Comparison of ENCODE assay signal across 8 cellular contexts in genomic region chr17:42928714-42929496, GRCh38. TPM values are rescaled to one million over a fixed set of nuclear protein-coding genes. Genes with fewer than 3 reads are reported as not detected.
DNase-seq lines count a peak whose midpoint lies in the region; ATAC-seq, FAIRE-seq and TF ChIP-seq lines count a peak whose summit lies in the region.

No MANE protein-coding gene starts in this region.

- H3K4me1 ChIP-seq in OCI-LY3 (ENCODE audit: low read length) (peaks cover 10% of the 10 kb centered on the region), adrenal gland (replicated peaks in 1 of 2) (peaks cover 0 to 6% of the 10 kb centered on the region in 2 donors), right cardiac atrium (ENCODE audit: control insufficient read depth, insufficient read depth, low read length) (peaks cover 3% of the 10 kb centered on the region)

- TF ChIP-seq CTCF in OCI-LY3 (IDR thresholded peaks at IDR 0.05; ENCODE audit: low read depth, low read length) (peak; percentile 71), adrenal gland (IDR thresholded peaks at IDR 0.05) (peak in 5 of 6 experiments; percentile 56 to 73 (median 63))

- no peaks in the 10 kb centered on the region for H3K36me3 ChIP-seq in OCI-LY3 (replicated peaks; ENCODE audit: low read depth, low read length)
- no peaks in the 10 kb centered on the region for H3K36me3 ChIP-seq in adrenal gland (replicated peaks in 1 of 2)

- peak overlapping the region; percentile 55 for H3K9ac ChIP-seq in OCI-LY3 (ENCODE audit: low read length)

- peak overlapping the region; percentile 82 for H3K4me2 ChIP-seq in OCI-LY3 (ENCODE audit: low read length)

- peak overlapping the region; percentile 97 for H2AFZ ChIP-seq in OCI-LY3 (ENCODE audit: low read depth, low read length)

- peak; percentile 23 to 65 (median 47) for DNase-seq in adrenal gland
- peak in 1 of 3 donors; percentile 28 for DNase-seq in right cardiac atrium
- DNase-seq in skeletal muscle cell (ENCODE audit: low read depth), result peak; percentile 39
- no peak for DNase-seq in central memory CD4-positive, alpha-beta T cell

- no peaks in the 10 kb centered on the region for H3K79me2 ChIP-seq in OCI-LY3 (ENCODE audit: low read length)

- H3K9me3 ChIP-seq in OCI-LY3 (ENCODE audit: insufficient read depth, low read length), result no peaks in the 10 kb centered on the region
- no peaks in the 10 kb centered on the region for H3K9me3 ChIP-seq in adrenal gland (replicated peaks in 1 of 3)
- H3K9me3 ChIP-seq in right cardiac atrium (ENCODE audit: control insufficient read depth, low read length), result no peaks in the 10 kb centered on the region

- WGBS in adrenal gland, 4 donors, result 43 to 51% (median 47%) methylated on average over 9 of the region's 9 CpGs
- WGBS in right cardiac atrium, result 29% methylated on average over 9 of the region's 9 CpGs

- H3K4me3 ChIP-seq in OCI-LY3 (ENCODE audit: low read length) (peak overlapping the region; percentile 52), adrenal gland (peak overlapping the region in 1 of 4 donors; percentile 24), right cardiac atrium (ENCODE audit: low read length) (no peak overlapping the region), skeletal muscle cell (ENCODE audit: low read depth, low read length) (no peak overlapping the region)

- no peak for TF ChIP-seq POLR2A in adrenal gland (IDR thresholded peaks at IDR 0.05)

- H4K20me1 ChIP-seq in OCI-LY3 (ENCODE audit: insufficient read depth, low read length), result no peaks in the 10 kb centered on the region

- intact Hi-C loops in adrenal gland (cut with DNase I), result no loop called here
- intact Hi-C loops in right cardiac atrium (cut with DNase I), result loop anchor here in 2 of 4 donors (2.0 to 5.0 kb wide), 2 partner anchors 37 to 84 kb away; partner anchors contain the start of gene AOC2 (in 1 of the 2)

- H3K27me3 ChIP-seq in OCI-LY3 (ENCODE audit: low read depth, low read length), result no peaks in the 10 kb centered on the region
- no peaks in the 10 kb centered on the region for H3K27me3 ChIP-seq in adrenal gland
- no peaks in the 10 kb centered on the region for H3K27me3 ChIP-seq in right cardiac atrium (ENCODE audit: control insufficient read depth, insufficient read depth)

- H3K27ac ChIP-seq in OCI-LY3 (ENCODE audit: low read length) (peak overlapping the region; percentile 72), adrenal gland (peak overlapping the region in 3 of 5 donors; percentile 3 to 80 (median 65)), right cardiac atrium (ENCODE audit: low read length) (peak overlapping the region; percentile 85)

- ATAC-seq in HG03060 (IDR thresholded peaks at IDR 0.05; ENCODE audit: low read depth, unreplicated experiment), result peak; percentile 72
- peak; percentile 93 to 94 for ATAC-seq in right cardiac atrium
- ATAC-seq in GM21825 (IDR thresholded peaks at IDR 0.05; ENCODE audit: unreplicated experiment), result no peak

- FAIRE-seq in G401.6 (lab: Jason Lieb, UNC), result peak; percentile 92

RNA-seq across cellular contexts. Expression of gene G6PC1, which starts 28.3 kb away (rescaled TPM):
- total RNA-seq in adrenal gland (under 1 TPM in 3 of 8 donors, not detected in 5; 0.11 to 0.18 (median 0.18) TPM), right cardiac atrium (not detected)
- polyA plus RNA-seq in adrenal gland (under 1 TPM in 1 of 3 donors, not detected in 2; 0.09 TPM), right cardiac atrium (not detected)

RNA-seq across cellular contexts. Expression of gene AARSD1, which starts 35.3 kb away (rescaled TPM):
- total RNA-seq in adrenal gland (10 to 100 TPM; 16.4 to 42.6 (median 32.5) TPM), right cardiac atrium (10 to 100 TPM; 26.0 to 35.7 (median 30.6) TPM)
- polyA plus RNA-seq in adrenal gland (100 to 1,000 TPM in 2 of 3 donors, 10 to 100 TPM in 1; 49.0 to 206 (median 121) TPM), right cardiac atrium (41.6 TPM)

RNA-seq across cellular contexts. Expression of gene PTGES3L, which starts 51.0 kb away (rescaled TPM):
- total RNA-seq in adrenal gland (under 1 TPM in 2 of 8 donors, not detected in 6; 0.18 to 0.28 TPM), right cardiac atrium (10 to 100 TPM; 31.3 to 44.4 (median 34.5) TPM)
- polyA plus RNA-seq in adrenal gland (under 1 TPM; 0.61 to 0.72 (median 0.62) TPM), right cardiac atrium (60.3 TPM)

RNA-seq across cellular contexts. Expression of gene RUNDC1, which starts 51.5 kb away (rescaled TPM):
- 10 to 100 TPM; 15.0 to 29.7 (median 18.2) TPM for total RNA-seq in adrenal gland
- polyA plus RNA-seq in adrenal gland, result 10 to 100 TPM in 2 of 3 donors, 1 to 10 TPM in 1; 7.6 to 20.6 (median 10.3) TPM
- 10 to 100 TPM in 3 of 4 donors, 1 to 10 TPM in 1; 9.8 to 14.4 (median 10.7) TPM for total RNA-seq in right cardiac atrium
- 6.7 TPM for polyA plus RNA-seq in right cardiac atrium

Comparison
In these comparisons a context has a peak if more than half of its experiments do, and no peak if none do; other contexts are left out.
1. RNA of gene PTGES3L, which starts 51.0 kb away (total RNA-seq): 31.3 to 44.4 TPM in right cardiac atrium; 0.18 to 0.28 TPM in adrenal gland; every median in the first group is over 10 times any median in the second.
2. Peak in every context shown above with its lines, with median percentiles within 50 percentile points of each other: H3K27ac ChIP-seq.